Comparison of ENCODE assay signal across 30 cellular contexts in genomic region chr10:60877777-60878120, GRCh38.
"Had no signal": no experiment of that assay in that cellular context is flagged by ENCODE, and none has a peak within 500 bp of the region (broad histone marks: within the 10 kb centered on the region; RNA-seq: fewer than 3 reads in every experiment).

No MANE protein-coding gene starts in this region.

- DNase-seq: activated CD4-positive, alpha-beta memory T cell treated with anti-CD3 and anti-CD28 coated beads, Interleukin-2, amount 10 ng/mL, durations not matched to agents 7 days and 5 days; activated CD4-positive, alpha-beta T cell treated with anti-CD3 and anti-CD28 coated beads for 48 hours; activated CD8-positive, alpha-beta memory T cell treated with anti-CD3 and anti-CD28 coated beads, Interleukin-2, amount 50 U/mL, for 48 hours; activated gamma-delta T cell; activated naive CD4-positive, alpha-beta T cell treated with anti-CD3 and anti-CD28 coated beads, Interleukin-2, amount 10 ng/mL, durations not matched to agents 7 days and 5 days; activated naive CD8-positive, alpha-beta T cell treated with anti-CD3 and anti-CD28 coated beads, Interleukin-2, amount 50 U/mL, for 24 hours; activated T-cell treated with anti-CD3 and anti-CD28 coated beads, Interleukin-2, amount 50 U/mL, for 24 hours; amygdala; endodermal cell; foreskin melanocyte; islet precursor cell; left cardiac atrium; nephron progenitor cell; sigmoid colon; stimulated activated CD4-positive, alpha-beta T cell treated with anti-CD3 and anti-CD28 coated beads, Interleukin-1b, Interleukin-23, amount 100 ng/mL, for 48 hours; stimulated activated CD4-positive, alpha-beta T cell treated with anti-CD3 and anti-CD28 coated beads, Interleukin-4, amount 100 ng/mL, for 4 hours; stimulated activated CD8-positive, alpha-beta memory T cell treated with anti-CD3 and anti-CD28 coated beads, Interleukin-4, amount 100 ng/mL, for 48 hours; stimulated activated naive B cell treated with anti-CD40 and anti-IgM and Interleukin-4, amounts not matched to agents 10 μg/mL and 1 μg/mL and 100 μg/mL, for 72 hours; stomach; T-helper 17 cell; T1000; thyroid gland; upper lobe of left lung; WERI-Rb-1 had no signal

- H3K9me3 ChIP-seq: esophagus muscularis mucosa, neutrophil, sigmoid colon, stomach, thyroid gland, upper lobe of left lung, vagina had no signal

- H3K4me1 ChIP-seq: sigmoid colon, thyroid gland, upper lobe of left lung, vagina had no signal

- H3K36me3 ChIP-seq: neutrophil, WERI-Rb-1 had no signal

- ATAC-seq: activated CD4-positive, CD25-positive, alpha-beta regulatory T cell treated with anti-CD3 and anti-CD28 coated beads, Interleukin-2, amount 50 U/mL, for 24 hours; activated naive CD8-positive, alpha-beta T cell treated with anti-CD3 and anti-CD28 coated beads, Interleukin-2, amount 50 U/mL, for 24 hours; left cardiac atrium; stimulated activated naive B cell treated with anti-CD40 and anti-IgM and Interleukin-4, amounts not matched to agents 10 μg/mL and 1 μg/mL and 100 μg/mL, for 72 hours; T-helper 17 cell had no signal

- H3K4me3 ChIP-seq: esophagus muscularis mucosa, hepatocyte, sigmoid colon, smooth muscle cell, stomach, thyroid gland, upper lobe of left lung, vagina had no signal

- H3K27me3 ChIP-seq: esophagus muscularis mucosa, hepatocyte, neutrophil, sigmoid colon, stomach, thyroid gland, upper lobe of left lung, vagina had no signal

- H3K27ac ChIP-seq: esophagus muscularis mucosa, hepatocyte, neutrophil, sigmoid colon, stomach, thyroid gland, upper lobe of left lung, vagina, WERI-Rb-1 had no signal
